ENCODE assay signal across 31 cellular contexts in the genomic region with DNA sequence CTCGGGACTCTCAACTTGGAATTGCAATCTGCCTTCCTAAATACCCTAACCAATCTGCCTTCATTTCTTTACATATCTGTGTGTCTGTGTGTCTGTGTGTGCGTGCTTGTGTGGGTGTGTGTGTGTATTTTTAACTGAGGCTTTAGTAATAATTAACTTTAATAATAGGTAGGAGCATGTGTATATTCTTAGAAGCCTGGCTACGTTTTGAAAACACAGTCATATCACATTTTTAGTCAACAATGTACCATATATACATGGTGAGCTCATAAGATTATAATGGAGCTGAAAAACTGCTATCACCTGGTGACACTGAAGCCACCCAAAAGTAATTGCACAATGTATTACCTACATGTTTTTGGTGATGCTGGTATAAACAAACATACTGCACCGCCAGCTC.
DNase-seq lines count a peak whose midpoint lies in the region; ATAC-seq and TF ChIP-seq lines count a peak whose summit lies in the region.
"Had no signal": no experiment of that assay in that cellular context is flagged by ENCODE, and none has a peak within 500 bp of the region (broad histone marks: within the 10 kb centered on the region; RNA-seq: fewer than 3 reads in every experiment).

No MANE protein-coding gene starts in this region.

- H4K20me1 ChIP-seq in SU-DHL-6 (ENCODE audit: low read depth, low read length): no peaks in the 10 kb centered on the region

- ATAC-seq in GM18861 (IDR thresholded peaks at IDR 0.05; ENCODE audit: unreplicated experiment) (peak; percentile 55), HG02588 (IDR thresholded peaks at IDR 0.05; ENCODE audit: unreplicated experiment) (peak; percentile 66), HG03039 (IDR thresholded peaks at IDR 0.05; ENCODE audit: unreplicated experiment) (peak; percentile 43)
- ATAC-seq: activated CD4-positive, alpha-beta T cell treated with anti-CD3 and anti-CD28 coated beads for 36 hours; lower lobe of right lung; mucosa of descending colon; PC-3; Right ventricle myocardium inferior had no signal

- no peaks in the 10 kb centered on the region for H3K4me1 Mint-ChIP-seq in glutamatergic neuron (ENCODE audit: low read depth, unreplicated experiment)
- H3K4me1 Mint-ChIP-seq: activated CD4-positive, alpha-beta T cell treated with anti-CD3 and anti-CD28 coated beads for 36 hours; activated naive CD8-positive, alpha-beta T cell treated with anti-CD3 and anti-CD28 coated beads for 36 hours; nephron had no signal

- H3K14ac ChIP-seq in mesenchymal stem cell (ENCODE audit: low read length in 2 of 2): no peak overlapping the region

- H3K27ac Mint-ChIP-seq in glutamatergic neuron (ENCODE audit: unreplicated experiment): no peak overlapping the region
- H3K27ac Mint-ChIP-seq: activated CD4-positive, alpha-beta T cell treated with anti-CD3 and anti-CD28 coated beads for 36 hours; activated naive CD8-positive, alpha-beta T cell treated with anti-CD3 and anti-CD28 coated beads for 36 hours; nephron; stimulated activated naive CD8-positive, alpha-beta T cell treated with anti-CD3 and anti-CD28 coated beads, Interleukin-15, Interleukin-2, amounts not matched to agents 100 ng/mL and 50 ng/mL, for 24 hours; T-helper 2 cell treated with Interferon-gamma antibody and Interleukin-4, amounts not matched to agents 5 μg/mL and 100 μg/mL, for 36 hours had no signal

- H3K4me2 ChIP-seq in SU-DHL-6 (ENCODE audit: low read depth, low read length, poor library complexity, severe bottlenecking): no peak overlapping the region
- no peak overlapping the region for H3K4me2 ChIP-seq in mesenchymal stem cell (ENCODE audit: low read length, poor library complexity, severe bottlenecking)

- H3K79me2 ChIP-seq in SU-DHL-6 (ENCODE audit: insufficient read depth, low read length): no peaks in the 10 kb centered on the region

- H3K27me3 ChIP-seq in SU-DHL-6 (ENCODE audit: low read length) (no peaks in the 10 kb centered on the region), mesenchymal stem cell (ENCODE audit: control insufficient read depth in 1 of 2, insufficient read depth in 1 of 2, low read length in 2 of 2) (no peaks in the 10 kb centered on the region)
- H3K27me3 ChIP-seq: ascending aorta, cardiac muscle cell, colonic mucosa, thyroid gland had no signal

- H4K91ac ChIP-seq in mesenchymal stem cell (ENCODE audit: low read length): no peak overlapping the region

- H2BK5ac ChIP-seq in mesenchymal stem cell (ENCODE audit: low read depth, low read length, poor library complexity, severe bottlenecking): no peak overlapping the region

- no peak overlapping the region for H3K9ac ChIP-seq in SU-DHL-6 (ENCODE audit: low read length)
- no peak overlapping the region for H3K9ac ChIP-seq in mesenchymal stem cell (ENCODE audit: low read length)

- H2BK12ac ChIP-seq in mesenchymal stem cell (ENCODE audit: low read length in 2 of 2): no peak overlapping the region

- no peaks in the 10 kb centered on the region for H3K4me1 ChIP-seq in mesenchymal stem cell (ENCODE audit: control insufficient read depth, insufficient read depth, low read depth, low read length)
- H3K4me1 ChIP-seq: ascending aorta, colonic mucosa, lower lobe of right lung, thyroid gland had no signal

- no peak overlapping the region for H3K23ac ChIP-seq in mesenchymal stem cell (ENCODE audit: low read length in 2 of 2)

- no peaks in the 10 kb centered on the region for H3K9me2 ChIP-seq in SU-DHL-6 (replicated peaks; ENCODE audit: insufficient read depth, low read length)

- no peak overlapping the region for H3K4ac ChIP-seq in mesenchymal stem cell (ENCODE audit: low read depth in 1 of 2, low read length in 2 of 2)

- H3K36me3 ChIP-seq in SU-DHL-6 (ENCODE audit: low read length) (no peaks in the 10 kb centered on the region), mesenchymal stem cell (ENCODE audit: control insufficient read depth in 1 of 2, insufficient read depth in 2 of 2, low read depth in 1 of 2, low read length in 2 of 2) (no peaks in the 10 kb centered on the region)
- H3K36me3 ChIP-seq: ascending aorta, cardiac muscle cell, colonic mucosa, lower lobe of right lung, thyroid gland had no signal

- H3K27me3 Mint-ChIP-seq in glutamatergic neuron (ENCODE audit: unreplicated experiment): peaks cover 2% of the 10 kb centered on the region
- H3K27me3 Mint-ChIP-seq: activated CD4-positive, alpha-beta T cell treated with anti-CD3 and anti-CD28 coated beads for 36 hours; activated naive CD8-positive, alpha-beta T cell treated with anti-CD3 and anti-CD28 coated beads for 36 hours; stimulated activated naive CD8-positive, alpha-beta T cell treated with anti-CD3 and anti-CD28 coated beads, Interleukin-15, Interleukin-2, amounts not matched to agents 100 ng/mL and 50 ng/mL, for 24 hours had no signal

- no peaks in the 10 kb centered on the region for H3F3A ChIP-seq in SU-DHL-6 (ENCODE audit: insufficient read depth)

- no peak overlapping the region for H2BK15ac ChIP-seq in mesenchymal stem cell (ENCODE audit: low read depth, poor library complexity, severe bottlenecking)

- WGBS in mesenchymal stem cell: 100% methylated on average over 2 of the region's 4 CpGs

- H3K9me3 ChIP-seq in SU-DHL-6 (ENCODE audit: insufficient read depth, low read length) (no peaks in the 10 kb centered on the region), mesenchymal stem cell (ENCODE audit: control insufficient read depth, low read length) (no peaks in the 10 kb centered on the region)
- H3K9me3 ChIP-seq: ascending aorta, colonic mucosa, lower lobe of right lung, mucosa of descending colon, thyroid gland had no signal

- no peak overlapping the region for H3K4me3 Mint-ChIP-seq in glutamatergic neuron (ENCODE audit: unreplicated experiment)
- H3K4me3 Mint-ChIP-seq: activated CD4-positive, alpha-beta T cell treated with anti-CD3 and anti-CD28 coated beads for 36 hours; activated naive CD8-positive, alpha-beta T cell treated with anti-CD3 and anti-CD28 coated beads for 36 hours; nephron; stimulated activated naive CD8-positive, alpha-beta T cell treated with anti-CD3 and anti-CD28 coated beads, Interleukin-15, Interleukin-2, amounts not matched to agents 100 ng/mL and 50 ng/mL, for 24 hours; T-helper 2 cell treated with Interferon-gamma antibody and Interleukin-4, amounts not matched to agents 5 μg/mL and 100 μg/mL, for 36 hours had no signal

- H4K8ac ChIP-seq in mesenchymal stem cell (ENCODE audit: low read length): no peak overlapping the region

- TF ChIP-seq CTCF in SU-DHL-6 (IDR thresholded peaks at IDR 0.05; ENCODE audit: insufficient read depth, low read length, poor library complexity, severe bottlenecking) (no peak), glutamatergic neuron (IDR thresholded peaks at IDR 0.05; ENCODE audit: partially characterized antibody, unreplicated experiment) (no peak)

- no peak overlapping the region for H2BK120ac ChIP-seq in mesenchymal stem cell (ENCODE audit: low read depth, low read length)

- H2AK5ac ChIP-seq in mesenchymal stem cell (ENCODE audit: low read length, severe bottlenecking): no peak overlapping the region

- H3K27ac ChIP-seq in SU-DHL-6 (ENCODE audit: low read depth, low read length) (no peak overlapping the region), mesenchymal stem cell (ENCODE audit: low read length, poor library complexity, severe bottlenecking) (no peak overlapping the region)
- H3K27ac ChIP-seq: ascending aorta, cardiac muscle cell, colonic mucosa, lower lobe of right lung, skin epidermis, thyroid gland had no signal

- no peaks in the 10 kb centered on the region for H3K9me3 Mint-ChIP-seq in glutamatergic neuron (ENCODE audit: unreplicated experiment)
- H3K9me3 Mint-ChIP-seq: nephron had no signal

- no peak overlapping the region for H3K18ac ChIP-seq in mesenchymal stem cell (ENCODE audit: low read depth in 1 of 2, low read length in 2 of 2)

- no peaks in the 10 kb centered on the region for H3K36me3 Mint-ChIP-seq in glutamatergic neuron (ENCODE audit: unreplicated experiment)
- H3K36me3 Mint-ChIP-seq: activated naive CD8-positive, alpha-beta T cell treated with anti-CD3 and anti-CD28 coated beads for 36 hours had no signal

- DNase-seq in mesenchymal stem cell (no peak), DMS 273 (lab: John Stamatoyannopoulos, UW; ENCODE audit: unreplicated experiment) (no peak), glutamatergic neuron (no peak)
- DNase-seq in stimulated activated CD4-positive, alpha-beta T cell treated with anti-CD3 and anti-CD28 coated beads, Interleukin-4, amount 100 ng/mL, for 1 hour: no peak
- DNase-seq: activated CD4-positive, alpha-beta T cell treated with anti-CD3 and anti-CD28 coated beads for 36 hours; activated effector memory CD4-positive, alpha-beta T cell treated with anti-CD3 and anti-CD28 coated beads, Interleukin-2, amount 50 U/mL, for 16 hours; activated naive CD8-positive, alpha-beta T cell treated with anti-CD3 and anti-CD28 coated beads for 36 hours; activated T-cell treated with anti-CD3 and anti-CD28 coated beads for 4 hours; colonic mucosa; DMS53; effector memory CD4-positive, alpha-beta T cell; IMR-90; lower lobe of right lung; mucosa of descending colon; NCI-H1092; NCI-H1694 treated with DMSO at 0.1 percent for 48 hours; NCI-H524 treated with DMSO at 0.1 percent for 48 hours; NK-92 treated with Interleukin-12 subunit alpha and Interleukin-12 subunit beta, amount 100 ng/mL, for 24 hours; PC-3; thyroid gland had no signal

- peak overlapping the region; percentile 12 for H2AFZ ChIP-seq in SU-DHL-6 (ENCODE audit: low read depth, low read length, severe bottlenecking)
- no peak overlapping the region for H2AFZ ChIP-seq in mesenchymal stem cell (ENCODE audit: low read depth, low read length)

- no peaks in the 10 kb centered on the region for H3K79me1 ChIP-seq in mesenchymal stem cell (replicated peaks; ENCODE audit: low read length, poor library complexity, severe bottlenecking)

- no peak overlapping the region for H3K4me3 ChIP-seq in SU-DHL-6 (ENCODE audit: insufficient read depth, low read length, poor library complexity, severe bottlenecking)
- H3K4me3 ChIP-seq in mesenchymal stem cell (ENCODE audit: insufficient read depth in 1 of 2, low read depth in 1 of 2, low read length in 2 of 2): no peak overlapping the region
- H3K4me3 ChIP-seq: ascending aorta, cardiac muscle cell, colonic mucosa, lower lobe of right lung, mucosa of descending colon, skin epidermis, thyroid gland had no signal
